ENCODE assay signal across 8 cellular contexts in the genomic region with DNA sequence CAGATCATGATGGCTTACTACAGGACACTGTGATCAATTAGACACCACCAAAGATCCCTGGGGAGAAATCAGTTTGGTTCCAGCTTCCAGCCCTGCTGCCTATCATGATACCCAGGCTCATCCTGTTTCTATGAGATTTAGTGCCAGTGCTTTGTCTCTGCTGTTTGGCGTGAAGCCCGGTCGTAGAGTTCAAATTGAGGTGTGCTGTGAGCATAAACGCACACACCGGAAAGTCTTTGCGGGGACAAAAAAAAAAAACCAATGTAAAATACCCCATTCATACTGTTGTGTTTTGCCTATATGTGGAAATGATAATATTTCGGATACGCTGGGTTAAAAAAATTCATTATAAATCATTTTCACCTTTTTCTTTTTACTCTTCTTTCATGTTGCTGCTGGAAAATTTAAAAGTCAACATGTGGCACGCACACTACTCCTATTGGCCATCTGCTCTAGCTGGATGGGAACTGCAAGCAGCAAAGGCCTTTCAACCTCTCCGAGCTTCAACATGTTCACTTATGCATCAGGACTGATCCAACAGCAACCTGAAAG. TPM values are rescaled to one million over a fixed set of nuclear protein-coding genes. Genes with fewer than 3 reads are reported as not detected.
DNase-seq lines count a peak whose midpoint lies in the region; ATAC-seq, FAIRE-seq and TF ChIP-seq lines count a peak whose summit lies in the region.

No MANE protein-coding gene starts in this region.

- BruUV-seq in Panc1 (replicated peaks; lab: Mats Ljungman, UMichigan): no TSS peak
- TSS peak; percentile 52 for BruUV-seq in endothelial cell of umbilical vein (replicated peaks; lab: Mats Ljungman, UMichigan)

- peaks cover 0 to 9% of the 10 kb centered on the region in 2 experiments; a peak in 2 of 4 replicates for H3K4me1 ChIP-seq in SK-N-SH (ENCODE audit: control insufficient read depth in 1 of 2, insufficient read depth in 2 of 2, low read depth in 1 of 2, low read length in 1 of 2)
- H3K4me1 ChIP-seq in Panc1 (ENCODE audit: control insufficient read depth, insufficient read depth, low read length): peaks cover 18% of the 10 kb centered on the region
- H3K4me1 ChIP-seq in endothelial cell of umbilical vein (ENCODE audit: control insufficient read depth, extremely low read depth, insufficient read depth, low read length): peaks cover 10% of the 10 kb centered on the region
- no peaks in the 10 kb centered on the region for H3K4me1 ChIP-seq in parathyroid adenoma
- H3K4me1 ChIP-seq in aorta (ENCODE audit: control insufficient read depth in 1 of 2, insufficient read depth in 2 of 2, low read length in 2 of 2): no peaks in the 10 kb centered on the region

- CTCF ChIA-PET in SK-N-SH (lab: Yijun Ruan, JAX): interaction anchor here (1.1 to 3.3 kb wide), 3 partner anchors 11 to 44 kb away, joined by 4 to 17 read pairs (median 4); a partner anchor contains a TSS
- CTCF ChIA-PET in Panc1 (lab: Charles Lee): interaction anchor here (0.6 kb wide), 1 partner anchor 16 kb away, joined by 7 read pairs; no protein-coding TSS in a partner anchor
- CTCF ChIA-PET in endothelial cell of umbilical vein (lab: Charles Lee): interaction anchor here (1.9 to 2.1 kb wide), 2 partner anchors 11 to 13 kb away, joined by 7 to 11 read pairs; a partner anchor contains a TSS

- in situ Hi-C loops in Panc1 (cut with HindIII; ENCODE audit: low pct_unique_long_range_greater_than_20kb, low sequenced_read_pairs): no loop called here

- H3K4me2 ChIP-seq in SK-N-SH (peak overlapping the region; percentile 92), endothelial cell of umbilical vein (ENCODE audit: insufficient read depth, low read length) (peak overlapping the region; percentile 53), parathyroid adenoma (ENCODE audit: low read length) (peak overlapping the region; percentile 74)

- H3K9me3 ChIP-seq in SK-N-SH (no peaks in the 10 kb centered on the region), Panc1 (ENCODE audit: control insufficient read depth, insufficient read depth, low read depth, low read length) (no peaks in the 10 kb centered on the region), endothelial cell of umbilical vein (replicated peaks; ENCODE audit: control insufficient read depth, insufficient read depth, low read length) (no peaks in the 10 kb centered on the region), parathyroid adenoma (ENCODE audit: control insufficient read depth, low read length) (no peaks in the 10 kb centered on the region), aorta (ENCODE audit: control insufficient read depth, low read length) (no peaks in the 10 kb centered on the region)

- 15% methylated on average over 10 of the region's 10 CpGs for WGBS in SK-N-SH (ENCODE audit: low lambda C conversion rate)
- 17 to 52% methylated on average over 10 of the region's 10 CpGs for WGBS in aorta, 2 donors

- no peaks in the 10 kb centered on the region for H3K9me2 ChIP-seq in SK-N-SH

- H3K27me3 ChIP-seq in SK-N-SH (ENCODE audit: insufficient read depth) (no peaks in the 10 kb centered on the region), Panc1 (ENCODE audit: control insufficient read depth, insufficient read depth, low read length) (no peaks in the 10 kb centered on the region), endothelial cell of umbilical vein (ENCODE audit: control insufficient read depth in 2 of 2, insufficient read depth in 2 of 2, low read length in 2 of 2) (no peaks in the 10 kb centered on the region), parathyroid adenoma (ENCODE audit: control insufficient read depth, insufficient read depth, low read length) (no peaks in the 10 kb centered on the region), aorta (ENCODE audit: control insufficient read depth in 1 of 2, insufficient read depth in 2 of 2, low read length in 1 of 2) (no peaks in the 10 kb centered on the region)

- H3K27ac ChIP-seq in SK-N-SH (ENCODE audit: low read depth in 2 of 2, low read length in 1 of 2) (peak overlapping the region; percentile 68 to 97), Panc1 (ENCODE audit: low read length) (peak overlapping the region; percentile 99), endothelial cell of umbilical vein (ENCODE audit: insufficient read depth, low read depth, low read length) (peak overlapping the region; percentile 36), parathyroid adenoma (peak overlapping the region; percentile 61), aorta (ENCODE audit: low read depth in 1 of 2, low read length in 2 of 2) (no peak overlapping the region)

- H3F3A ChIP-seq in SK-N-SH (replicated peaks; ENCODE audit: insufficient read depth): no peaks in the 10 kb centered on the region

- dilution Hi-C loops in endothelial cell of umbilical vein (cut with MboI; ENCODE audit: extremely low pct_ligation_motif_present, low sequenced_read_pairs): no loop called here

- H3K4me3 ChIP-seq in SK-N-SH (ENCODE audit: low read depth in 2 of 2, low read length in 1 of 2): peak overlapping the region; percentile 77 to 80
- H3K4me3 ChIP-seq in Panc1 (ENCODE audit: low read depth in 2 of 2, low read length in 2 of 2): peak overlapping the region; percentile 91 to 97
- H3K4me3 ChIP-seq in endothelial cell of umbilical vein (replicated peaks in 1 of 3; ENCODE audit: insufficient read depth in 1 of 3, low read depth in 1 of 3, low read length in 3 of 3): peak overlapping the region in 2 of 3 experiments; percentile 23 to 60
- H3K4me3 ChIP-seq in parathyroid adenoma (ENCODE audit: low read depth, low read length): peak overlapping the region; percentile 63
- H3K4me3 ChIP-seq in aorta (ENCODE audit: low read length in 2 of 2): peak overlapping the region in 1 of 2 donors; percentile 35

- H3K9ac ChIP-seq in SK-N-SH (peak overlapping the region; percentile 77; the same call in 1 of the 2 replicates), endothelial cell of umbilical vein (replicated peaks; ENCODE audit: extremely low read depth, insufficient read depth, low read length) (peak overlapping the region; percentile 27), parathyroid adenoma (no peak overlapping the region)

- H3K79me2 ChIP-seq in SK-N-SH (ENCODE audit: insufficient read depth) (peaks cover 33% of the 10 kb centered on the region), endothelial cell of umbilical vein (ENCODE audit: control insufficient read depth, insufficient read depth, low read length) (peaks cover 27% of the 10 kb centered on the region), parathyroid adenoma (no peaks in the 10 kb centered on the region)

- no peaks in the 10 kb centered on the region for H3K9me1 ChIP-seq in endothelial cell of umbilical vein (replicated peaks; ENCODE audit: control insufficient read depth, extremely low read depth, insufficient read depth, low read length)

- 0 out of 4 replicates have a peak, but pooled peaks of 1 of the 2 experiments have one; percentile 15 for TF ChIP-seq EP300 in SK-N-SH (IDR thresholded peaks at IDR 0.05; ENCODE audit: borderline replicate concordance in 1 of 2, low read depth in 1 of 2, low read length in 1 of 2)

- H4K20me1 ChIP-seq in SK-N-SH (ENCODE audit: insufficient read depth) (peaks cover 6% of the 10 kb centered on the region; the same call in 1 of the 2 replicates), endothelial cell of umbilical vein (replicated peaks; ENCODE audit: control insufficient read depth, extremely low read depth, insufficient read depth, low read length) (no peaks in the 10 kb centered on the region)

- POLR2A ChIA-PET in SK-N-SH (lab: Yijun Ruan, JAX): interaction anchor here (0.6 to 1.2 kb wide), 3 partner anchors 10 to 43 kb away, joined by 3 to 5 read pairs (median 3); a partner anchor contains a TSS
- POLR2A ChIA-PET in Panc1 (lab: Charles Lee): interaction anchor here (0.6 kb wide), 1 partner anchor 11 kb away, joined by 7 read pairs; a partner anchor contains a TSS
- POLR2A ChIA-PET in endothelial cell of umbilical vein (lab: Charles Lee): no interaction called here

- TF ChIP-seq POLR2A in endothelial cell of umbilical vein (IDR thresholded peaks at IDR 0.05; ENCODE audit: low read depth, low read length): no peak

- no peak for TF ChIP-seq RAD21 in SK-N-SH (IDR thresholded peaks at IDR 0.05; ENCODE audit: low read length)

- peaks cover 22% of the 10 kb centered on the region in 2 experiments for H3K36me3 ChIP-seq in SK-N-SH (replicated peaks in 1 of 2; ENCODE audit: control insufficient read depth in 1 of 2, insufficient read depth in 2 of 2, low read length in 1 of 2)
- peaks cover 26% of the 10 kb centered on the region for H3K36me3 ChIP-seq in Panc1 (ENCODE audit: control insufficient read depth, insufficient read depth, low read length)
- peaks cover 0 to 8% of the 10 kb centered on the region in 2 experiments for H3K36me3 ChIP-seq in endothelial cell of umbilical vein (ENCODE audit: control insufficient read depth in 2 of 2, extremely low read depth in 1 of 2, insufficient read depth in 2 of 2, low read length in 2 of 2)
- H3K36me3 ChIP-seq in parathyroid adenoma (ENCODE audit: control insufficient read depth, insufficient read depth, low read length): no peaks in the 10 kb centered on the region
- H3K36me3 ChIP-seq in aorta (ENCODE audit: control insufficient read depth in 1 of 2, insufficient read depth in 2 of 2, low read length in 1 of 2): no peaks in the 10 kb centered on the region

- peak overlapping the region; percentile 91 for H2AFZ ChIP-seq in SK-N-SH (ENCODE audit: low read depth)
- peak overlapping the region; percentile 52 for H2AFZ ChIP-seq in endothelial cell of umbilical vein (ENCODE audit: low read depth, low read length)
- peak overlapping the region; percentile 80 for H2AFZ ChIP-seq in parathyroid adenoma

- peak; percentile 77 for FAIRE-seq in endothelial cell of umbilical vein (lab: Jason Lieb, UNC)

- ATAC-seq in SK-N-SH treated with all-trans-retinoic acid at 6 μM for 48 hours: no peak
- ATAC-seq in Panc1: no peak
- no peak for ATAC-seq in aorta (ENCODE audit: low FRiP score)
- no peak for ATAC-seq in HG03039 (IDR thresholded peaks at IDR 0.05; ENCODE audit: unreplicated experiment)

- no peak for TF ChIP-seq CTCF in SK-N-SH (IDR thresholded peaks at IDR 0.05)
- no peak for TF ChIP-seq CTCF in Panc1 (IDR thresholded peaks at IDR 0.05)
- no peak for TF ChIP-seq CTCF in endothelial cell of umbilical vein (IDR thresholded peaks at IDR 0.05; ENCODE audit: extremely low read depth in 1 of 2, insufficient read depth in 1 of 2, low read depth in 1 of 2, low read length in 2 of 2)
- TF ChIP-seq CTCF in parathyroid adenoma (IDR thresholded peaks at IDR 0.05): no peak

- DNase-seq in SK-N-SH: peak; percentile 48
- DNase-seq in Panc1 (ENCODE audit: low read depth, low spot score): no peak
- DNase-seq in endothelial cell of umbilical vein (ENCODE audit: low read depth, low spot score): peak; percentile 67
- DNase-seq in aorta: no peak
- DNase-seq in HCEC 1CT: no peak

- intact Hi-C loops in Panc1 (cut with micrococcal nuclease; ENCODE audit: unreplicated experiment) (no loop called here), endothelial cell of umbilical vein (cut with micrococcal nuclease) (loop anchor here (1.0 to 2.0 kb wide), 4 partner anchors 10 to 79 kb away; a partner anchor contains a TSS), aorta (cut with DNase I) (no loop called here)

RNA-seq across cellular contexts. Expression of a gene that starts 0.6 kb away (rescaled TPM):
- polyA plus RNA-seq in SK-N-SH (2012; rRNA removed) (53.0 and 73.6 TPM in 2 replicates), endothelial cell of umbilical vein (19.4 and 28.6 TPM in 2 replicates), aorta (10 to 100 TPM; 15.1 to 31.9 TPM)
- 65.2 and 81.9 TPM in 2 replicates for polyA plus RNA-seq in SK-N-SH (2012; cell fraction: cytosol; rRNA removed)
- 47.2 and 93.2 TPM in 2 replicates for polyA plus RNA-seq in SK-N-SH (2012; cell fraction: nucleus; rRNA removed)
- total RNA-seq in Panc1 (2021; ENCODE audit: unreplicated experiment) (179 TPM), endothelial cell of umbilical vein (63.7 and 69.1 TPM in 2 replicates), aorta (10 to 100 TPM; 25.2 to 29.8 TPM)
- polyA plus RNA-seq in Panc1 (2012; ENCODE audit: insufficient read length): 131 TPM
- 41.5 and 45.2 TPM in 2 replicates for polyA plus RNA-seq in endothelial cell of umbilical vein (2011; cell fraction: cytosol; rRNA removed)
- 67.2 and 94.8 TPM in 2 replicates for polyA plus RNA-seq in endothelial cell of umbilical vein (2011; cell fraction: nucleus; rRNA removed)
- 60.0 and 85.3 TPM in 2 replicates for polyA plus RNA-seq in endothelial cell of umbilical vein (2012)
- polyA minus RNA-seq in endothelial cell of umbilical vein: 62.1 and 66.3 TPM in 2 replicates
- polyA minus RNA-seq in endothelial cell of umbilical vein (2011; cell fraction: cytosol; rRNA and poly(A)+ RNA removed): 57.0 TPM
- polyA minus RNA-seq in endothelial cell of umbilical vein (2011; cell fraction: nucleus; rRNA and poly(A)+ RNA removed): 30.6 and 52.1 TPM in 2 replicates

RNA-seq across cellular contexts. Expression of a gene that starts 11.2 kb away (rescaled TPM):
- polyA plus RNA-seq in SK-N-SH (2012; rRNA removed): 3.3 and 4.5 TPM in 2 replicates
- 1.3 and 3.2 TPM in 2 replicates for polyA plus RNA-seq in SK-N-SH (2012; cell fraction: cytosol; rRNA removed)
- polyA plus RNA-seq in SK-N-SH (2012; cell fraction: nucleus; rRNA removed): 8.1 and 12.0 TPM in 2 replicates
- total RNA-seq in Panc1 (2021; ENCODE audit: unreplicated experiment): 8.2 TPM
- polyA plus RNA-seq in Panc1 (2012; ENCODE audit: insufficient read length): 2.9 TPM
- 4.0 and 6.2 TPM in 2 replicates for total RNA-seq in endothelial cell of umbilical vein
- 6.0 and 6.1 TPM in 2 replicates for polyA plus RNA-seq in endothelial cell of umbilical vein
- polyA plus RNA-seq in endothelial cell of umbilical vein (2011; cell fraction: cytosol; rRNA removed): 3.9 and 4.7 TPM in 2 replicates
- polyA plus RNA-seq in endothelial cell of umbilical vein (2011; cell fraction: nucleus; rRNA removed): 31.6 and 35.6 TPM in 2 replicates
- 4.2 and 4.7 TPM in 2 replicates for polyA plus RNA-seq in endothelial cell of umbilical vein (2012)
- polyA minus RNA-seq in endothelial cell of umbilical vein: 13.8 and 19.6 TPM in 2 replicates
- not detected for polyA minus RNA-seq in endothelial cell of umbilical vein (2011; cell fraction: cytosol; rRNA and poly(A)+ RNA removed)
- polyA minus RNA-seq in endothelial cell of umbilical vein (2011; cell fraction: nucleus; rRNA and poly(A)+ RNA removed): 13.5 and 19.1 TPM in 2 replicates
- 10 to 100 TPM in 1 of 2 donors, 1 to 10 TPM in 1; 5.2 to 12.8 TPM for total RNA-seq in aorta
- 1 to 10 TPM; 1.6 to 4.1 TPM for polyA plus RNA-seq in aorta

RNA-seq across cellular contexts. Expression of a gene that starts 43.2 kb away (rescaled TPM):
- 12.7 and 13.3 TPM in 2 replicates for polyA plus RNA-seq in SK-N-SH (2012; rRNA removed)
- 10.7 and 12.5 TPM in 2 replicates for polyA plus RNA-seq in SK-N-SH (2012; cell fraction: cytosol; rRNA removed)
- 16.6 and 24.2 TPM in 2 replicates for polyA plus RNA-seq in SK-N-SH (2012; cell fraction: nucleus; rRNA removed)
- 89.3 TPM for total RNA-seq in Panc1 (2021; ENCODE audit: unreplicated experiment)
- polyA plus RNA-seq in Panc1 (2012; ENCODE audit: insufficient read length): 47.3 TPM
- total RNA-seq in endothelial cell of umbilical vein: 27.0 and 32.3 TPM in 2 replicates
- 22.1 and 23.0 TPM in 2 replicates for polyA plus RNA-seq in endothelial cell of umbilical vein
- polyA plus RNA-seq in endothelial cell of umbilical vein (2011; cell fraction: cytosol; rRNA removed): 28.7 and 30.8 TPM in 2 replicates
- polyA plus RNA-seq in endothelial cell of umbilical vein (2011; cell fraction: nucleus; rRNA removed): 61.9 and 67.2 TPM in 2 replicates
- 30.5 and 34.4 TPM in 2 replicates for polyA plus RNA-seq in endothelial cell of umbilical vein (2012)
- 27.6 and 33.9 TPM in 2 replicates for polyA minus RNA-seq in endothelial cell of umbilical vein
- 3.5 TPM for polyA minus RNA-seq in endothelial cell of umbilical vein (2011; cell fraction: cytosol; rRNA and poly(A)+ RNA removed)
- polyA minus RNA-seq in endothelial cell of umbilical vein (2011; cell fraction: nucleus; rRNA and poly(A)+ RNA removed): 19.2 and 26.0 TPM in 2 replicates
- total RNA-seq in aorta: 10 to 100 TPM; 37.4 to 45.7 TPM
- polyA plus RNA-seq in aorta: 10 to 100 TPM; 23.4 to 38.3 TPM

Comparison
In these comparisons a context has a peak if more than half of its experiments do, and no peak if none do; other contexts are left out.
1. DNase-seq: peak in SK-N-SH (single experiment) and endothelial cell of umbilical vein (single experiment); none in Panc1 (single experiment), aorta (0 of 2) and HCEC 1CT (single experiment).
2. H3K27ac ChIP-seq: peak in SK-N-SH (2 of 2), Panc1 (single experiment), endothelial cell of umbilical vein (single experiment) and parathyroid adenoma (single experiment); none in aorta (0 of 2).
3. Peak in every context shown above with its lines, with median percentiles within 50 percentile points of each other: H2AFZ ChIP-seq and H3K4me2 ChIP-seq.